In genomic region chr1:116167625-116168276, GRCh38 we compare ENCODE assay signal across 8 cellular contexts. TPM values are rescaled to one million over a fixed set of nuclear protein-coding genes. Genes with fewer than 3 reads are reported as not detected.
A peak's percentile ranks its signal among the peaks of the same experiment; 100 is the strongest.
DNase-seq lines count a peak whose midpoint lies in the region; ATAC-seq, FAIRE-seq and TF ChIP-seq lines count a peak whose summit lies in the region.

No MANE protein-coding gene starts in this region.

- H3K9me3 ChIP-seq in SK-N-MC (ENCODE audit: low read depth, low read length) (no peaks in the 10 kb centered on the region), pancreas (no peaks in the 10 kb centered on the region)

- peak overlapping the region; percentile 89 for H3K27ac ChIP-seq in SK-N-MC
- peak overlapping the region; percentile 19 to 62 (median 40) for H3K27ac ChIP-seq in pancreas

- H3K27me3 ChIP-seq in pancreas = no peaks in the 10 kb centered on the region

- H3K4me1 ChIP-seq in pancreas = peaks cover 0 to 4% (median 0%) of the 10 kb centered on the region in 3 donors

- peak; percentile 41 to 61 (median 43) for ATAC-seq in pancreas
- no peak for ATAC-seq in GM19397 (IDR thresholded peaks at IDR 0.05; ENCODE audit: unreplicated experiment)

- H3K36me3 ChIP-seq in SK-N-MC (ENCODE audit: insufficient read depth, low read length) (no peaks in the 10 kb centered on the region), pancreas (no peaks in the 10 kb centered on the region)

- H3K4me3 ChIP-seq in GM12865 (ENCODE audit: low read depth, low read length) (peak overlapping the region; percentile 56), SK-N-MC (no peak overlapping the region), fibroblast of the aortic adventitia (ENCODE audit: low read depth, low read length) (peak overlapping the region; percentile 62), pancreas (peak overlapping the region; percentile 38 to 75 (median 46))

- FAIRE-seq in pancreas (lab: Jason Lieb, UNC) = no peak

- DNase-seq in GM12865 (ENCODE audit: low read depth) (no peak), SK-N-MC (ENCODE audit: low read depth, low spot score) (no peak), fibroblast of the aortic adventitia (ENCODE audit: low read depth) (no peak), pancreas (peak in 3 of 6 donors; percentile 26 to 68 (median 32)), NCI-H226 (no peak), occipital lobe (lab: John Stamatoyannopoulos, UW) (no peak), NCI-H1930 (lab: John Stamatoyannopoulos, UW) (no peak)

- WGBS in pancreas, 2 donors = 33 to 40% methylated on average over 30 to 35 of the region's 35 CpGs

- TF ChIP-seq CTCF in GM12865 (IDR thresholded peaks at IDR 0.05; ENCODE audit: insufficient read depth, low read depth, low read length, missing control alignments) = no peak
- TF ChIP-seq CTCF in fibroblast of the aortic adventitia (IDR thresholded peaks at IDR 0.05; ENCODE audit: insufficient read depth, low read length) = no peak
- no peak for TF ChIP-seq CTCF in pancreas (IDR thresholded peaks at IDR 0.05)

- intact Hi-C loops in pancreas (cut with DNase I) = no loop called here

- H3K9ac ChIP-seq in SK-N-MC (ENCODE audit: insufficient read length) = no peak overlapping the region

RNA-seq across cellular contexts. Expression of gene MAB21L3, which starts 56.6 kb away (rescaled TPM):
- total RNA-seq in fibroblast of the aortic adventitia (ENCODE audit: low replicate concordance) (0.18 and 0.41 TPM in 2 replicates), pancreas (under 1 TPM in 1 of 6 donors, not detected in 5; 0.12 TPM), occipital lobe (0.31 TPM)
- not detected for polyA plus RNA-seq in pancreas
